16 cellular contexts compared by ENCODE assay signal in genomic region chr12:53391667-53392244, GRCh38. TPM values are rescaled to one million over a fixed set of nuclear protein-coding genes. Genes with fewer than 3 reads are reported as not detected.
A peak's percentile ranks its signal among the peaks of the same experiment; 100 is the strongest.
DNase-seq lines count a peak whose midpoint lies in the region; ATAC-seq and TF ChIP-seq lines count a peak whose summit lies in the region.
"Had no signal": no experiment of that assay in that cellular context is flagged by ENCODE, and none has a peak within 500 bp of the region (broad histone marks: within the 10 kb centered on the region; RNA-seq: fewer than 3 reads in every experiment).

No MANE protein-coding gene starts in this region.

- peak overlapping the region in 3 of 4 donors; percentile 49 to 54 (median 51) for H3K4me3 Mint-ChIP-seq in CD4-positive, CD25-positive, alpha-beta regulatory T cell
- H3K4me3 Mint-ChIP-seq: neural progenitor cell had no signal

- peak overlapping the region in 2 of 3 donors; percentile 35 to 38 for H3K27ac Mint-ChIP-seq in CD4-positive, CD25-positive, alpha-beta regulatory T cell
- H3K27ac Mint-ChIP-seq: neural progenitor cell had no signal

- peak overlapping the region; percentile 11 for H3K4me3 ChIP-seq in CD4-positive, CD25-positive, alpha-beta regulatory T cell (ENCODE audit: low read depth, low read length)
- H3K4me3 ChIP-seq in SK-N-MC (no peak overlapping the region), fibroblast of lung (replicated peaks in 1 of 4; ENCODE audit: control extremely low read depth in 1 of 4, insufficient read depth in 1 of 4, low read depth in 3 of 4, low read length in 4 of 4) (no peak overlapping the region), psoas muscle (no peak overlapping the region)
- H3K4me3 ChIP-seq: neural progenitor cell, spleen had no signal

- H3K9me3 ChIP-seq in CD4-positive, CD25-positive, alpha-beta regulatory T cell (ENCODE audit: control insufficient read depth in 2 of 2, low read length in 2 of 2) = no peaks in the 10 kb centered on the region
- H3K9me3 ChIP-seq in SK-N-MC (ENCODE audit: low read depth, low read length) = no peaks in the 10 kb centered on the region
- H3K9me3 ChIP-seq in fibroblast of lung (ENCODE audit: control insufficient read depth, insufficient read depth, low read depth, low read length) = no peaks in the 10 kb centered on the region
- H3K9me3 ChIP-seq in psoas muscle = no peaks in the 10 kb centered on the region
- H3K9me3 ChIP-seq: spleen had no signal

- H3K4me2 ChIP-seq in fibroblast of lung (ENCODE audit: extremely low read depth, insufficient read depth, low read length) = peak overlapping the region; percentile 44
- H3K4me2 ChIP-seq: neural progenitor cell had no signal

- H4K20me1 ChIP-seq in fibroblast of lung (ENCODE audit: control insufficient read depth, extremely low read depth, insufficient read depth, low read length) = no peaks in the 10 kb centered on the region

- H3K36me3 ChIP-seq in CD4-positive, CD25-positive, alpha-beta regulatory T cell (ENCODE audit: control insufficient read depth, insufficient read depth, low read length) = peaks cover 14% of the 10 kb centered on the region
- peaks cover 12% of the 10 kb centered on the region for H3K36me3 ChIP-seq in SK-N-MC (ENCODE audit: insufficient read depth, low read length)
- no peaks in the 10 kb centered on the region for H3K36me3 ChIP-seq in fibroblast of lung (ENCODE audit: control insufficient read depth, insufficient read depth, low read length)
- H3K36me3 ChIP-seq in psoas muscle (ENCODE audit: insufficient read depth in 1 of 2, low read depth in 1 of 2) = peaks cover 0 to 29% of the 10 kb centered on the region in 2 donors
- H3K36me3 ChIP-seq: neural progenitor cell had no signal

- peaks cover 43% of the 10 kb centered on the region for H3K4me1 ChIP-seq in CD4-positive, CD25-positive, alpha-beta regulatory T cell (ENCODE audit: control insufficient read depth, insufficient read depth, low read length, poor library complexity, severe bottlenecking)
- H3K4me1 ChIP-seq in fibroblast of lung (ENCODE audit: control insufficient read depth, extremely low read depth, insufficient read depth, low read length) = peaks cover 6% of the 10 kb centered on the region
- H3K4me1 ChIP-seq in psoas muscle = peaks cover 50% of the 10 kb centered on the region

- H3K9ac ChIP-seq in SK-N-MC (ENCODE audit: insufficient read length) = no peak overlapping the region
- no peak overlapping the region for H3K9ac ChIP-seq in fibroblast of lung (ENCODE audit: insufficient read depth, low read length)
- H3K9ac ChIP-seq: neural progenitor cell had no signal

- H2AFZ ChIP-seq in fibroblast of lung (ENCODE audit: low read length) = no peak overlapping the region
- H2AFZ ChIP-seq: neural progenitor cell had no signal

- TF ChIP-seq CTCF in fibroblast of lung (conservative IDR thresholded peaks at IDR 0.05 in 1 of 2, IDR thresholded peaks at IDR 0.05 in 1 of 2; ENCODE audit: low read depth in 1 of 2, low read length in 2 of 2) (no peak), psoas muscle (IDR thresholded peaks at IDR 0.05) (no peak)

- WGBS in psoas muscle, 3 donors = 63 to 71% (median 68%) methylated on average over 10 of the region's 10 CpGs

- intact Hi-C loops in psoas muscle (cut with DNase I) = no loop called here

- H3K27me3 ChIP-seq in CD4-positive, CD25-positive, alpha-beta regulatory T cell (ENCODE audit: control insufficient read depth, insufficient read depth, low read length) = no peaks in the 10 kb centered on the region
- H3K27me3 ChIP-seq in fibroblast of lung (ENCODE audit: control insufficient read depth, insufficient read depth, low read length) = no peaks in the 10 kb centered on the region
- no peaks in the 10 kb centered on the region for H3K27me3 ChIP-seq in psoas muscle (ENCODE audit: insufficient read depth in 3 of 3, low read length in 2 of 3)
- H3K27me3 ChIP-seq: neural progenitor cell, spleen had no signal

- peaks cover 28 to 57% (median 42%) of the 10 kb centered on the region in 4 donors for H3K4me1 Mint-ChIP-seq in CD4-positive, CD25-positive, alpha-beta regulatory T cell

- no peak for ATAC-seq in CD4-positive, CD25-positive, alpha-beta regulatory T cell (ENCODE audit: low read depth in 2 of 2)
- ATAC-seq in psoas muscle (no peak), HG03442 (IDR thresholded peaks at IDR 0.05; ENCODE audit: unreplicated experiment) (no peak), GM21619 (IDR thresholded peaks at IDR 0.05; ENCODE audit: unreplicated experiment) (no peak)

- H3K79me2 ChIP-seq in fibroblast of lung (ENCODE audit: control insufficient read depth, insufficient read depth, low read length) = peaks cover 60% of the 10 kb centered on the region

- H3K9me3 Mint-ChIP-seq in CD4-positive, CD25-positive, alpha-beta regulatory T cell = no peaks in the 10 kb centered on the region
- H3K9me3 Mint-ChIP-seq: neural progenitor cell had no signal

- no peak for DNase-seq in CD4-positive, CD25-positive, alpha-beta regulatory T cell
- DNase-seq in SK-N-MC (ENCODE audit: low read depth, low spot score) = no peak
- no peak for DNase-seq in fibroblast of lung (ENCODE audit: low read depth in 2 of 2)
- no peak for DNase-seq in psoas muscle
- DNase-seq in islet precursor cell = no peak
- DNase-seq in NCI-H1694 treated with DMSO at 0.1 percent for 48 hours (lab: John Stamatoyannopoulos, UW) = no peak
- DNase-seq: activated CD4-positive, alpha-beta T cell treated with anti-CD3 and anti-CD28 coated beads for 1 hour; DMS79; NCI-H1105; NCI-H226; T-helper 1 cell had no signal

- no peak overlapping the region for H3K27ac ChIP-seq in CD4-positive, CD25-positive, alpha-beta regulatory T cell (ENCODE audit: insufficient read depth, low read length, poor library complexity, severe bottlenecking)
- H3K27ac ChIP-seq in SK-N-MC (peak overlapping the region; percentile 85; the same call in 1 of the 2 replicates), fibroblast of lung (ENCODE audit: insufficient read depth, low read length) (peak overlapping the region; percentile 19), psoas muscle (peak overlapping the region; percentile 79)
- H3K27ac ChIP-seq: neural progenitor cell had no signal

- no peaks in the 10 kb centered on the region for H3K27me3 Mint-ChIP-seq in CD4-positive, CD25-positive, alpha-beta regulatory T cell

- peaks cover 17% of the 10 kb centered on the region for H3K36me3 Mint-ChIP-seq in CD4-positive, CD25-positive, alpha-beta regulatory T cell

RNA-seq across cellular contexts. Expression of gene SP1, which starts 11.8 kb away (rescaled TPM):
- 79.0 TPM for total RNA-seq in CD4-positive, CD25-positive, alpha-beta regulatory T cell
- polyA plus RNA-seq in CD4-positive, CD25-positive, alpha-beta regulatory T cell = 1 to 10 TPM; 8.1 to 9.3 (median 8.2) TPM
- total RNA-seq in fibroblast of lung (31.3 and 35.3 TPM in 2 replicates), psoas muscle (10 to 100 TPM; 39.0 to 48.0 (median 45.4) TPM)
- polyA plus RNA-seq in fibroblast of lung (38.9 and 42.0 TPM in 2 replicates), psoas muscle (10 to 100 TPM; 10.2 to 16.2 (median 15.1) TPM)
- 19.3 and 22.7 TPM in 2 replicates for polyA plus RNA-seq in fibroblast of lung (2012)
- 98.0 and 99.3 TPM in 2 replicates for polyA minus RNA-seq in fibroblast of lung (ENCODE audit: low replicate concordance)

RNA-seq across cellular contexts. Expression of gene AMHR2, which starts 31.9 kb away (rescaled TPM):
- not detected for total RNA-seq in CD4-positive, CD25-positive, alpha-beta regulatory T cell
- not detected for polyA plus RNA-seq in CD4-positive, CD25-positive, alpha-beta regulatory T cell
- total RNA-seq in fibroblast of lung (not detected in 2 replicates), psoas muscle (1 to 10 TPM in 2 of 4 donors, under 1 TPM in 2; 0.40 to 1.6 (median 0.97) TPM)
- polyA plus RNA-seq in fibroblast of lung (not detected in 2 replicates), psoas muscle (under 1 TPM; 0.43 to 0.84 (median 0.72) TPM)
- not detected in 2 replicates for polyA plus RNA-seq in fibroblast of lung (2012)
- not detected in 2 replicates for polyA minus RNA-seq in fibroblast of lung (ENCODE audit: low replicate concordance)
- total RNA-seq: urinary bladder had no signal

RNA-seq across cellular contexts. Expression of gene PRR13, which starts 49.8 kb away (rescaled TPM):
- 187 TPM for total RNA-seq in CD4-positive, CD25-positive, alpha-beta regulatory T cell
- 100 to 1,000 TPM; 525 to 639 (median 574) TPM for polyA plus RNA-seq in CD4-positive, CD25-positive, alpha-beta regulatory T cell
- total RNA-seq in fibroblast of lung (30.3 and 48.1 TPM in 2 replicates), psoas muscle (10 to 100 TPM; 45.2 to 85.0 (median 62.6) TPM)
- polyA plus RNA-seq in fibroblast of lung (114 and 157 TPM in 2 replicates), psoas muscle (100 to 1,000 TPM in 1 of 3 donors, 10 to 100 TPM in 2; 65.6 to 136 (median 82.0) TPM)
- 231 and 250 TPM in 2 replicates for polyA plus RNA-seq in fibroblast of lung (2012)
- 139 and 250 TPM in 2 replicates for polyA minus RNA-seq in fibroblast of lung (ENCODE audit: low replicate concordance)

RNA-seq across cellular contexts. Expression of gene SP7, which starts 55.6 kb away (rescaled TPM):
- total RNA-seq in CD4-positive, CD25-positive, alpha-beta regulatory T cell = not detected
- polyA plus RNA-seq in CD4-positive, CD25-positive, alpha-beta regulatory T cell = under 1 TPM in 1 of 4 donors, not detected in 3; 0.07 TPM
- total RNA-seq in fibroblast of lung (not detected in 2 replicates), psoas muscle (not detected)
- polyA plus RNA-seq in fibroblast of lung (not detected in 2 replicates), psoas muscle (not detected)
- not detected in 2 replicates for polyA plus RNA-seq in fibroblast of lung (2012)
- polyA minus RNA-seq in fibroblast of lung (ENCODE audit: low replicate concordance) = not detected in 2 replicates
- total RNA-seq: spleen, urinary bladder had no signal
- polyA plus RNA-seq: spleen, urinary bladder had no signal
